20 cellular contexts compared by ENCODE assay signal in the genomic region with DNA sequence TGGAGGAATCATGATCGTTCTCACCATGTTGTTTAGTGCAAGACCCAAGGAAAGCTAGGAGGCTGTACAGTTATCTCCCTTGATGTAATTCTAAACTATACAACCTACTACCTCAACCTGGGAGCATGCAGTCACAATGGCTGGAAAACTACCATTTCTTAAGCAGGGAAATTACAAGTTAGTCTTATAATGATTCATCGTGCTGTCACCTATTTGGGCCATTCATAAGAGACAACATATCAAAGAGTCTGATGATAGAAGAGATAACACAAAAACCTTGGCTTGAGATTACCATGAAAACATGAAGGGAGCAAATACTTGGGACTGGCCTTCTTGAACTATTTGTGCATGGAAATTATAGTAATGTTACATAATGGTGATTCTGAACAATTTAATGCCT. TPM values are rescaled to one million over a fixed set of nuclear protein-coding genes. Genes with fewer than 3 reads are reported as not detected.
DNase-seq lines count a peak whose midpoint lies in the region; ATAC-seq and TF ChIP-seq lines count a peak whose summit lies in the region.
"Had no signal": no experiment of that assay in that cellular context is flagged by ENCODE, and none has a peak within 500 bp of the region (broad histone marks: within the 10 kb centered on the region; RNA-seq: fewer than 3 reads in every experiment).

No MANE protein-coding gene starts in this region.

- no peak overlapping the region for H2BK15ac ChIP-seq in IMR-90 (ENCODE audit: low read depth, low read length)

- H4K91ac ChIP-seq in IMR-90 (ENCODE audit: insufficient read depth, low read depth, low read length): no peak overlapping the region

- no peak overlapping the region for H4K5ac ChIP-seq in IMR-90 (ENCODE audit: low read depth, low read length)

- POLR2A ChIA-PET in IMR-90 (lab: Charles Lee; ENCODE audit: unreplicated experiment): interaction anchor here (1.8 kb wide), 1 partner anchor 34 kb away, joined by 6 read pairs; no protein-coding TSS in a partner anchor

- H3K4me1 Mint-ChIP-seq in T-helper 17 cell: no peaks in the 10 kb centered on the region
- H3K4me1 Mint-ChIP-seq: activated naive CD4-positive, alpha-beta T cell treated with anti-CD3 and anti-CD28 coated beads, Interleukin-2, amount 10 ng/mL, durations not matched to agents 7 days and 5 days; IgD-negative memory B cell; natural killer cell had no signal

- H3K14ac ChIP-seq in IMR-90 (replicated peaks; ENCODE audit: low read depth, low read length): no peak overlapping the region; the same call in 1 of the 2 replicates

- TF ChIP-seq CTCF in IMR-90 (conservative IDR thresholded peaks at IDR 0.05; ENCODE audit: low read depth, low read length) (no peak), foreskin keratinocyte (conservative IDR thresholded peaks at IDR 0.05) (no peak)

- H2BK5ac ChIP-seq in IMR-90 (ENCODE audit: low read depth, low read length, poor library complexity, severe bottlenecking): peak overlapping the region; percentile 75

- H3K79me1 ChIP-seq in IMR-90 (ENCODE audit: low read depth in 1 of 2, low read length in 2 of 2): peaks cover 15 to 50% of the 10 kb centered on the region in 2 experiments; a peak in 3 of 4 replicates

- H3K9me3 ChIP-seq in IMR-90 (ENCODE audit: control insufficient read depth, insufficient read depth, low read length): no peaks in the 10 kb centered on the region
- H3K9me3 ChIP-seq in T-helper 17 cell (ENCODE audit: control insufficient read depth, low read length, poor library complexity, severe bottlenecking): no peaks in the 10 kb centered on the region
- H3K9me3 ChIP-seq: ovary had no signal

- in situ Hi-C loops in IMR-90 (cut with MboI; ENCODE audit: low sequenced_read_pairs): no loop called here

- H3K4me1 ChIP-seq in ACC112 (ENCODE audit: control insufficient read depth, insufficient read depth, low read length, unreplicated experiment): peaks cover 92% of the 10 kb centered on the region
- peaks cover 10% of the 10 kb centered on the region for H3K4me1 ChIP-seq in IMR-90 (ENCODE audit: control insufficient read depth, insufficient read depth, low read length)
- peaks cover 30% of the 10 kb centered on the region for H3K4me1 ChIP-seq in foreskin keratinocyte

- intact Hi-C loops in IMR-90 (cut with micrococcal nuclease): no loop called here

- peaks cover 37% of the 10 kb centered on the region; the same call in 1 of the 2 replicates for H4K20me1 ChIP-seq in IMR-90 (ENCODE audit: insufficient read depth, low read length)

- H4K8ac ChIP-seq in IMR-90 (ENCODE audit: low read depth in 2 of 2, low read length in 2 of 2): peak overlapping the region in 1 of 2 experiments; percentile 65; a peak in 1 of 4 replicates

- no peak for TF ChIP-seq RAD21 in IMR-90 (IDR thresholded peaks at IDR 0.05; ENCODE audit: low read length)

- peak overlapping the region; percentile 60; the same call in 1 of the 2 replicates for H3K18ac ChIP-seq in IMR-90 (ENCODE audit: low read depth, low read length)

- H2AK5ac ChIP-seq in IMR-90 (ENCODE audit: low read depth, low read length): no peak overlapping the region

- no peak overlapping the region for H2BK120ac ChIP-seq in IMR-90 (ENCODE audit: low read depth, low read length)

- H3K36me3 ChIP-seq in ACC112 (ENCODE audit: insufficient read depth, low read length) (peaks cover 64% of the 10 kb centered on the region), IMR-90 (ENCODE audit: control insufficient read depth, insufficient read depth, low read length) (peaks cover 37% of the 10 kb centered on the region)
- H3K36me3 ChIP-seq: ovary had no signal

- peak overlapping the region; percentile 13; the same call in 1 of the 2 replicates for H3K23ac ChIP-seq in IMR-90 (ENCODE audit: low read depth, low read length)

- H3K27ac ChIP-seq in ACC112 (ENCODE audit: low read depth, low read length) (peak overlapping the region; percentile 98), IMR-90 (ENCODE audit: insufficient read depth, low read length) (peak overlapping the region; percentile 57; the same call in 1 of the 2 replicates), foreskin keratinocyte (peak overlapping the region; percentile 35)
- H3K27ac ChIP-seq: HL-60, ovary had no signal

- H3K27me3 ChIP-seq in ACC112 (ENCODE audit: insufficient read depth, low read length) (no peaks in the 10 kb centered on the region), IMR-90 (ENCODE audit: control insufficient read depth, insufficient read depth, low read length) (no peaks in the 10 kb centered on the region), foreskin keratinocyte (no peaks in the 10 kb centered on the region)
- H3K27me3 ChIP-seq: ovary had no signal

- H3K36me3 Mint-ChIP-seq in T-helper 17 cell (ENCODE audit: low read depth): no peaks in the 10 kb centered on the region
- H3K36me3 Mint-ChIP-seq: activated naive CD4-positive, alpha-beta T cell treated with anti-CD3 and anti-CD28 coated beads, Interleukin-2, amount 10 ng/mL, durations not matched to agents 7 days and 5 days; IgD-negative memory B cell; natural killer cell had no signal

- no peak for TF ChIP-seq POLR2A in IMR-90 (IDR thresholded peaks at IDR 0.05; ENCODE audit: low read depth, low read length)

- H2AFZ ChIP-seq in ACC112 (ENCODE audit: low read length, unreplicated experiment): no peak overlapping the region
- H2AFZ ChIP-seq in IMR-90 (replicated peaks; ENCODE audit: low read length, poor library complexity): no peak overlapping the region

- no peak for ATAC-seq in IMR-90 (ENCODE audit: low read depth)
- peak; percentile 95 for ATAC-seq in foreskin keratinocyte
- ATAC-seq in HG03442 (IDR thresholded peaks at IDR 0.05; ENCODE audit: unreplicated experiment): no peak
- no peak for ATAC-seq in T-helper 17 cell
- ATAC-seq: activated T-cell treated with anti-CD3 and anti-CD28 coated beads, Interleukin-2, amount 50 U/mL, for 72 hours; natural killer cell; right cardiac atrium had no signal

- H3K4me3 ChIP-seq in ACC112 (ENCODE audit: low read depth, low read length) (peak overlapping the region; percentile 32; the same call in 1 of the 2 replicates), IMR-90 (ENCODE audit: insufficient read depth, low read depth, low read length) (no peak overlapping the region)
- H3K4me3 ChIP-seq: ovary had no signal

- H3K9me1 ChIP-seq in IMR-90 (ENCODE audit: insufficient read depth, low read length): peaks cover 15% of the 10 kb centered on the region

- no peak overlapping the region for H3K9ac ChIP-seq in IMR-90 (ENCODE audit: low read depth, low read length)

- dilution Hi-C loops in IMR-90 (cut with HindIII; ENCODE audit: low sequenced_read_pairs, unreplicated experiment): no loop called here

- H3K4me2 ChIP-seq in IMR-90 (ENCODE audit: low read depth, low read length): peak overlapping the region; percentile 36; the same call in 1 of the 2 replicates

- H3K4ac ChIP-seq in IMR-90 (ENCODE audit: low read depth, low read length): no peak overlapping the region

- CTCF ChIA-PET in IMR-90 (lab: Yijun Ruan, JAX): no interaction called here

- DNase-seq in IMR-90: peak; percentile 61
- peak; percentile 46 to 69 for DNase-seq in SW 1271 (lab: John Stamatoyannopoulos, UW)
- peak; percentile 70 to 84 for DNase-seq in foreskin keratinocyte
- no peak for DNase-seq in T-helper 1 cell
- DNase-seq in T-helper 17 cell: no peak
- DNase-seq in middle frontal gyrus (ENCODE audit: extremely low spot score, low spot score): no peak
- DNase-seq: activated naive CD4-positive, alpha-beta T cell treated with anti-CD3 and anti-CD28 coated beads, Interleukin-2, amount 10 ng/mL, durations not matched to agents 7 days and 5 days; activated T-cell treated with anti-CD3 and anti-CD28 coated beads, Interleukin-2, amount 50 U/mL, for 72 hours; DMS79; natural killer cell; NCI-H524; ovary; right cardiac atrium; stimulated activated CD8-positive, alpha-beta memory T cell treated with anti-CD3 and anti-CD28 coated beads, Interleukin-4, amount 100 ng/mL, for 48 hours had no signal

- H3K27ac Mint-ChIP-seq in T-helper 17 cell: no peak overlapping the region
- H3K27ac Mint-ChIP-seq: activated naive CD4-positive, alpha-beta T cell treated with anti-CD3 and anti-CD28 coated beads, Interleukin-2, amount 10 ng/mL, durations not matched to agents 7 days and 5 days; activated T-cell treated with anti-CD3 and anti-CD28 coated beads, Interleukin-2, amount 50 U/mL, for 72 hours; IgD-negative memory B cell; natural killer cell; type B pancreatic cell had no signal

- H3K4me3 Mint-ChIP-seq in T-helper 17 cell: no peak overlapping the region
- H3K4me3 Mint-ChIP-seq: activated naive CD4-positive, alpha-beta T cell treated with anti-CD3 and anti-CD28 coated beads, Interleukin-2, amount 10 ng/mL, durations not matched to agents 7 days and 5 days; activated T-cell treated with anti-CD3 and anti-CD28 coated beads, Interleukin-2, amount 50 U/mL, for 72 hours; IgD-negative memory B cell; natural killer cell; type B pancreatic cell had no signal

- no TSS peak for BruUV-seq in IMR-90 (replicated peaks; lab: Mats Ljungman, UMichigan)

- WGBS in IMR-90 (ENCODE audit: extremely low coverage in 2 of 2, insufficient read length in 1 of 2), 2 experiments: no CpG with 5 or more reads among the region's 2 CpGs

- H3K56ac ChIP-seq in IMR-90 (ENCODE audit: extremely low read depth, insufficient read depth, low read length): no peak overlapping the region

- H2BK20ac ChIP-seq in IMR-90 (ENCODE audit: low read depth, low read length): no peak overlapping the region

- H2AK9ac ChIP-seq in IMR-90 (replicated peaks; ENCODE audit: low read depth, low read length, poor library complexity): no peak overlapping the region

- H3K27me3 Mint-ChIP-seq in T-helper 17 cell: peaks cover 25% of the 10 kb centered on the region
- H3K27me3 Mint-ChIP-seq: activated naive CD4-positive, alpha-beta T cell treated with anti-CD3 and anti-CD28 coated beads, Interleukin-2, amount 10 ng/mL, durations not matched to agents 7 days and 5 days had no signal

- peaks cover 96% of the 10 kb centered on the region for H3K79me2 ChIP-seq in ACC112 (ENCODE audit: control insufficient read depth, insufficient read depth, low read length, unreplicated experiment)

TF ChIP-seq in IMR-90, 13 proteins besides CTCF, POLR2A, EP300 and RAD21:
- no peak for TF ChIP-seq CHD1 (IDR thresholded peaks at IDR 0.05; ENCODE audit: low read depth, low read length)

RNA-seq across cellular contexts. Expression of a gene that starts 30.5 kb away (rescaled TPM):
- total RNA-seq in IMR-90 (2012; rRNA removed) (25.8 and 30.8 TPM in 2 replicates), foreskin keratinocyte (0.78 TPM in 2 replicates), T-helper 17 cell (not detected)
- polyA plus RNA-seq in IMR-90 (2012; rRNA removed) (0.13 and 0.24 TPM in 2 replicates), foreskin keratinocyte (not detected in 2 replicates)
- not detected in 2 replicates for polyA plus RNA-seq in IMR-90 (2012; cell fraction: cytosol; rRNA removed)
- polyA plus RNA-seq in IMR-90 (2012; cell fraction: nucleus; rRNA removed; ENCODE audit: low replicate concordance): 0.24 and 2.9 TPM in 2 replicates
- total RNA-seq: activated T-cell treated with anti-CD3 and anti-CD28 coated beads, Interleukin-2, amount 50 U/mL, for 72 hours; natural killer cell had no signal
- polyA plus RNA-seq: esophagus, IgD-negative memory B cell had no signal

Comparison
In these comparisons a context has a peak if more than half of its experiments do, and no peak if none do; other contexts are left out.
1. H3K27ac ChIP-seq: peak in every context shown above with its lines; median percentile 98 in ACC112; 57 in IMR-90; 35 in foreskin keratinocyte.
2. DNase-seq: peak in IMR-90 (single experiment), SW 1271 (2 of 2) and foreskin keratinocyte (2 of 2); none in T-helper 1 cell (0 of 5), T-helper 17 cell (0 of 3) and middle frontal gyrus (single experiment).
3. RNA of a gene that starts 30.5 kb away (total RNA-seq): 25.8 to 30.8 TPM in IMR-90; 0.78 TPM in foreskin keratinocyte and not detected in T-helper 17 cell; every median in the first group is over 10 times any median in the second.